Comparison of ENCODE assay signal across 14 cellular contexts in genomic region chr5:148829248-148829594, GRCh38. TPM values are rescaled to one million over a fixed set of nuclear protein-coding genes. Genes with fewer than 3 reads are reported as not detected.
DNase-seq lines count a peak whose midpoint lies in the region; ATAC-seq and TF ChIP-seq lines count a peak whose summit lies in the region.
"Had no signal": no experiment of that assay in that cellular context is flagged by ENCODE, and none has a peak within 500 bp of the region (broad histone marks: within the 10 kb centered on the region; RNA-seq: fewer than 3 reads in every experiment).

No MANE protein-coding gene starts in this region.

- peaks cover 42% of the 10 kb centered on the region for H3K36me3 ChIP-seq in RWPE2 (ENCODE audit: low read depth)
- H3K36me3 ChIP-seq in esophagus muscularis mucosa, result no peaks in the 10 kb centered on the region
- no peaks in the 10 kb centered on the region for H3K36me3 ChIP-seq in prostate gland
- H3K36me3 ChIP-seq: tibial nerve, WERI-Rb-1 had no signal

- H3K4me1 ChIP-seq in RWPE2 (ENCODE audit: insufficient read depth, poor library complexity, severe bottlenecking), result peaks cover 34% of the 10 kb centered on the region
- H3K4me1 ChIP-seq in esophagus muscularis mucosa, result peaks cover 31 to 68% (median 43%) of the 10 kb centered on the region in 4 donors
- no peaks in the 10 kb centered on the region for H3K4me1 ChIP-seq in prostate gland (replicated peaks)

- WGBS in esophagus muscularis mucosa, result 84% methylated on average over 3 of the region's 3 CpGs
- WGBS in prostate gland, result 84% methylated on average over 3 of the region's 3 CpGs

- H3K4me3 ChIP-seq in RWPE2 (ENCODE audit: severe bottlenecking) (peak overlapping the region; percentile 48), esophagus muscularis mucosa (peak overlapping the region; percentile 60 to 66 (median 63)), prostate gland (peak overlapping the region; percentile 36 to 57)
- H3K4me3 ChIP-seq: GM23338 had no signal

- CTCF ChIA-PET in CD4-positive, alpha-beta T cell (lab: Charles Lee), result interaction anchor here (1.2 kb wide), 1 partner anchor 18 kb away, joined by 3 read pairs; no protein-coding TSS in a partner anchor

- peaks cover 30% of the 10 kb centered on the region for H3K4me1 Mint-ChIP-seq in CD4-positive, alpha-beta T cell (ENCODE audit: low read depth)

- H3K4me3 Mint-ChIP-seq in CD4-positive, alpha-beta T cell, result peak overlapping the region; percentile 62

- intact Hi-C loops in CD4-positive, alpha-beta T cell (cut with DNase I, micrococcal nuclease), result loop anchor here (5.0 to 10.0 kb wide), 5 partner anchors 97 to 726 kb away; partner anchors contain the start of genes CSNK1A1 (in 1 of the 2) and FBXO38 (in 1 of the 2)
- intact Hi-C loops in esophagus muscularis mucosa (cut with DNase I), result loop anchor here (5.0 kb wide), 1 partner anchor 168 kb away; no protein-coding TSS in a partner anchor
- intact Hi-C loops in prostate gland (cut with DNase I), result loop anchor here (10.0 kb wide), 3 partner anchors 96 to 176 kb away; no protein-coding TSS in a partner anchor

- H3K27me3 Mint-ChIP-seq in CD4-positive, alpha-beta T cell, result peaks cover 13% of the 10 kb centered on the region

- H3K9me3 Mint-ChIP-seq in CD4-positive, alpha-beta T cell, result no peaks in the 10 kb centered on the region
- H3K9me3 Mint-ChIP-seq: GM23338 had no signal

- no peak overlapping the region for H3K27ac Mint-ChIP-seq in CD4-positive, alpha-beta T cell
- H3K27ac Mint-ChIP-seq: GM23338 had no signal

- ATAC-seq in CD4-positive, alpha-beta T cell (ENCODE audit: poor library complexity), result no peak
- ATAC-seq in RWPE2 (ENCODE audit: low read depth) (no peak), HG02981 (IDR thresholded peaks at IDR 0.05; ENCODE audit: unreplicated experiment) (no peak), HG03565 (IDR thresholded peaks at IDR 0.05; ENCODE audit: unreplicated experiment) (no peak)
- ATAC-seq: GM23338 had no signal

- H3K27me3 ChIP-seq in CD4-positive, alpha-beta T cell (ENCODE audit: control insufficient read depth, insufficient read depth, low read length), result no peaks in the 10 kb centered on the region
- H3K27me3 ChIP-seq in RWPE2 (ENCODE audit: insufficient read depth, poor library complexity, severe bottlenecking), result no peaks in the 10 kb centered on the region
- H3K27me3 ChIP-seq in esophagus muscularis mucosa, result no peaks in the 10 kb centered on the region
- H3K27me3 ChIP-seq in prostate gland (replicated peaks; ENCODE audit: insufficient read depth), result no peaks in the 10 kb centered on the region
- H3K27me3 ChIP-seq: tibial nerve had no signal

- TF ChIP-seq POLR2A in esophagus muscularis mucosa (IDR thresholded peaks at IDR 0.05; ENCODE audit: low read depth) (no peak), prostate gland (IDR thresholded peaks at IDR 0.05) (no peak)

- H3K9me3 ChIP-seq in CD4-positive, alpha-beta T cell (ENCODE audit: control insufficient read depth, low read length), result no peaks in the 10 kb centered on the region
- H3K9me3 ChIP-seq in RWPE2 (ENCODE audit: severe bottlenecking) (no peaks in the 10 kb centered on the region), esophagus muscularis mucosa (no peaks in the 10 kb centered on the region), prostate gland (no peaks in the 10 kb centered on the region)
- H3K9me3 ChIP-seq: tibial nerve had no signal

- no peak overlapping the region for H3K27ac ChIP-seq in CD4-positive, alpha-beta T cell (ENCODE audit: low read depth, low read length)
- H3K27ac ChIP-seq in RWPE2 (ENCODE audit: poor library complexity, severe bottlenecking), result peak overlapping the region; percentile 76
- peak overlapping the region in 2 of 4 donors; percentile 4 to 10 for H3K27ac ChIP-seq in esophagus muscularis mucosa (replicated peaks in 1 of 4)
- peak overlapping the region; percentile 44 to 93 for H3K27ac ChIP-seq in prostate gland
- H3K27ac ChIP-seq: WERI-Rb-1 had no signal

- no peak for TF ChIP-seq EP300 in esophagus muscularis mucosa (IDR thresholded peaks at IDR 0.05)

- H3K36me3 Mint-ChIP-seq in CD4-positive, alpha-beta T cell (ENCODE audit: low read depth), result no peaks in the 10 kb centered on the region

- no peak for TF ChIP-seq CTCF in CD4-positive, alpha-beta T cell (IDR thresholded peaks at IDR 0.05)
- TF ChIP-seq CTCF in RWPE2 (IDR thresholded peaks at IDR 0.05; ENCODE audit: poor library complexity, severe bottlenecking) (no peak), esophagus muscularis mucosa (IDR thresholded peaks at IDR 0.05) (no peak), prostate gland (IDR thresholded peaks at IDR 0.05) (no peak)

- POLR2A ChIA-PET in CD4-positive, alpha-beta T cell (lab: Charles Lee), result no interaction called here

- no peak for DNase-seq in CD4-positive, alpha-beta T cell
- DNase-seq in RWPE2 (ENCODE audit: low spot score) (no peak), esophagus muscularis mucosa (ENCODE audit: extremely low spot score) (no peak), prostate gland (ENCODE audit: low spot score) (no peak), NCI-H2171 (lab: John Stamatoyannopoulos, UW) (no peak), amygdala (lab: John Stamatoyannopoulos, UW) (no peak)
- DNase-seq: activated naive CD4-positive, alpha-beta T cell treated with Interleukin-2 at 50 U/mL for 16 hours; NCI-H1436 treated with DMSO at 0.1 percent for 48 hours; stimulated activated CD4-positive, alpha-beta T cell treated with anti-CD3 and anti-CD28 coated beads, Interleukin-1b, Interleukin-23, amount 100 ng/mL, for 48 hours; WERI-Rb-1 had no signal

RNA-seq across cellular contexts. Expression of gene ADRB2, which starts 2.8 kb away (rescaled TPM):
- 1 to 10 TPM; 1.2 to 1.6 TPM for total RNA-seq in CD4-positive, alpha-beta T cell
- total RNA-seq in esophagus muscularis mucosa, result 1 to 10 TPM; 4.2 to 6.1 (median 4.9) TPM
- total RNA-seq in prostate gland, result 10 to 100 TPM in 1 of 2 donors, 1 to 10 TPM in 1; 6.8 to 29.0 TPM
